In genomic region chr11:61119055-61119454, GRCh38 we compare ENCODE assay signal across 1 cellular context.
TF ChIP-seq lines count a peak whose summit lies in the region.

No MANE protein-coding gene starts in this region.

TF ChIP-seq in K562, 482 proteins besides CTCF, POLR2A, EP300 and RAD21 (continued from another document):
- TF ChIP-seq ZNF407 (IDR thresholded peaks at IDR 0.05; ENCODE audit: low read depth), result no peak
- no peak for TF ChIP-seq ZNF143 (CRISPR knock-in tag; IDR thresholded peaks at IDR 0.05)
- TF ChIP-seq FIP1L1 (IDR thresholded peaks at IDR 0.05; ENCODE audit: low read depth, low read length, poor library complexity, severe bottlenecking), result no peak
- no peak for TF ChIP-seq ZNF347 (CRISPR knock-in tag; IDR thresholded peaks at IDR 0.05; ENCODE audit: low read depth)
- TF ChIP-seq DLX4 (CRISPR knock-in tag; IDR thresholded peaks at IDR 0.05), result no peak
- TF ChIP-seq ZNF263 (CRISPR knock-in tag; IDR thresholded peaks at IDR 0.05; ENCODE audit: borderline replicate concordance), result no peak
- TF ChIP-seq SMAD1 (IDR thresholded peaks at IDR 0.05; ENCODE audit: low read depth, low read length, partially characterized antibody), result no peak
- TF ChIP-seq UBTF (IDR thresholded peaks at IDR 0.05; ENCODE audit: borderline replicate concordance in 1 of 2, low read depth in 2 of 2, low read length in 2 of 2), result no peak
- TF ChIP-seq GATAD2A (IDR thresholded peaks at IDR 0.05), result no peak
- TF ChIP-seq PHF20 (IDR thresholded peaks at IDR 0.05; ENCODE audit: partially characterized antibody), result no peak
- TF ChIP-seq ZNF212 (CRISPR knock-in tag; IDR thresholded peaks at IDR 0.05), result no peak
- no peak for TF ChIP-seq PTBP1 (IDR thresholded peaks at IDR 0.05; ENCODE audit: low read depth, low read length)
- no peak for TF ChIP-seq EGR1 (conservative IDR thresholded peaks at IDR 0.05)
- TF ChIP-seq NR2C2 (CRISPR knock-in tag; IDR thresholded peaks at IDR 0.05), result no peak
- no peak for TF ChIP-seq NR2C2 (tag; IDR thresholded peaks at IDR 0.05)
- no peak for TF ChIP-seq PRPF4 (IDR thresholded peaks at IDR 0.05; ENCODE audit: insufficient read depth, low read depth, low read length, poor library complexity, severe bottlenecking)
- no peak for TF ChIP-seq EHMT2 (IDR thresholded peaks at IDR 0.05)
- TF ChIP-seq CREB3L1 (IDR thresholded peaks at IDR 0.05; ENCODE audit: borderline replicate concordance, low read depth), result no peak
